8 cellular contexts compared by ENCODE assay signal in the genomic region with DNA sequence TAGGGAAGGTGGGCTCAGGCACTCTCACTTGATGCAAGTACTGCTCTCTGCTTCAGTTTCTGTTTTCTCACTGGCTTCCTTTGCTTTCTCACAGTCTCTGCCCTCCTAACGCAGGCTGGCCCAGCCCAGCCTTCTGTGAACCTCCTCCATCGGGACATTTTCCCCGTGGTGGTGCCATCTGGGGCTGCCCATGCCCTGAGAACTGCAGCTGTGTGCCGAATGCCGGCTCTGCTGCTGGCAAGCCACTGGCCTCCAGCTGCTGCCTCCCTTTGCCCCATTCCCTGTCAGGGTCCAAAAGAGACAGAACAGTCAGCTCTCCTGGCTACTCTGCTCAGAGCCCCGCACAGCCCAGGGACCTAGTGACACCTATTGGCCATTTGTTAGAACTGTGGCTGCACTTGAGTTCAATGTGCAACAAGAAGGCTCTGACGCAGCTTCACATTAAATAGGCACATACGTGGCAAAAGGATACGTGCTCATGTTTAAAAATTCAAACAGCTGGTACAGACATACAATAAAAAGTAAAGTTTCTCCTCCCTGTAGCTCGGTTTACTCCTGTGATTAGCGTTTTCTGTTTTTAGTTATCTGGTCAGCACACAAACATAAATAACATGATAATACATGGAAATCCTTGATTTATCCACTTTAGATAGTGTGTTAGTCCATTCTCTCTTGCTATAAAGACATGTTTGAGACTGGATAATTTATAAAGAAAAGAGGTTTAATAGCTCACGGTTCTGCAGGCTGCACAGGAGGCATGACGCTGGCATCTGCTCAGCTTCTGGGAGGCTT. TPM values are rescaled to one million over a fixed set of nuclear protein-coding genes. Genes with fewer than 3 reads are reported as not detected.
DNase-seq lines count a peak whose midpoint lies in the region; ATAC-seq and TF ChIP-seq lines count a peak whose summit lies in the region.

No MANE protein-coding gene starts in this region.

- TF ChIP-seq POLR2A in heart left ventricle (IDR thresholded peaks at IDR 0.05) = no peak
- no peak for TF ChIP-seq POLR2A in prostate gland (IDR thresholded peaks at IDR 0.05)

- H3K9me3 Mint-ChIP-seq in CD4-positive, CD25-positive, alpha-beta regulatory T cell = no peaks in the 10 kb centered on the region
- no peaks in the 10 kb centered on the region for H3K9me3 Mint-ChIP-seq in activated T-cell treated with anti-CD3 and anti-CD28 coated beads, Interleukin-2, amount 50 U/mL, for 72 hours
- H3K9me3 Mint-ChIP-seq in T-helper 2 cell treated with Interferon-gamma antibody and Interleukin-4, amounts not matched to agents 5 μg/mL and 100 μg/mL, for 36 hours = no peaks in the 10 kb centered on the region

- peak; percentile 47 to 69 for ATAC-seq in CD4-positive, CD25-positive, alpha-beta regulatory T cell (ENCODE audit: low read depth in 2 of 2)
- ATAC-seq in GM18511 (IDR thresholded peaks at IDR 0.05; ENCODE audit: unreplicated experiment) (peak; percentile 93), HG02885 (IDR thresholded peaks at IDR 0.05; ENCODE audit: poor library complexity, unreplicated experiment) (peak; percentile 87), heart left ventricle (peak in 3 of 4 donors; percentile 78 to 81 (median 80))
- ATAC-seq in activated T-cell treated with anti-CD3 and anti-CD28 coated beads, Interleukin-2, amount 50 U/mL, for 72 hours (replicated peaks in 1 of 2) = peak; percentile 77

- no peaks in the 10 kb centered on the region for H3K4me1 ChIP-seq in CD4-positive, CD25-positive, alpha-beta regulatory T cell (ENCODE audit: control insufficient read depth, insufficient read depth, low read length, poor library complexity, severe bottlenecking)
- H3K4me1 ChIP-seq in heart left ventricle (no peaks in the 10 kb centered on the region), prostate gland (replicated peaks) (no peaks in the 10 kb centered on the region)

- peak in 1 of 3 donors; percentile 53 for DNase-seq in CD4-positive, CD25-positive, alpha-beta regulatory T cell
- DNase-seq in NCI-H2171 (lab: John Stamatoyannopoulos, UW) (peak; percentile 7), heart left ventricle (peak in 2 of 5 donors; percentile 30 to 66), prostate gland (ENCODE audit: low spot score) (peak; percentile 19)
- peak; percentile 34 to 44 for DNase-seq in activated T-cell treated with anti-CD3 and anti-CD28 coated beads, Interleukin-2, amount 50 U/mL, for 72 hours
- DNase-seq in T-helper 2 cell treated with Interferon-gamma antibody and Interleukin-4, amounts not matched to agents 5 μg/mL and 100 μg/mL, for 36 hours (ENCODE audit: low spot score) = no peak

- no peaks in the 10 kb centered on the region for H3K36me3 ChIP-seq in CD4-positive, CD25-positive, alpha-beta regulatory T cell (ENCODE audit: control insufficient read depth, insufficient read depth, low read length)
- H3K36me3 ChIP-seq in heart left ventricle (no peaks in the 10 kb centered on the region), prostate gland (no peaks in the 10 kb centered on the region)

- H3K27ac ChIP-seq in CD4-positive, CD25-positive, alpha-beta regulatory T cell (ENCODE audit: insufficient read depth, low read length, poor library complexity, severe bottlenecking) = no peak overlapping the region
- no peak overlapping the region for H3K27ac ChIP-seq in heart left ventricle
- H3K27ac ChIP-seq in prostate gland = no peak overlapping the region

- TF ChIP-seq CTCF in heart left ventricle (IDR thresholded peaks at IDR 0.05) = peak; percentile 32 to 69 (median 54)
- TF ChIP-seq CTCF in prostate gland (IDR thresholded peaks at IDR 0.05) = peak in 2 of 4 experiments; percentile 30 to 49

- 42 to 44% (median 42%) methylated on average over 13 of the region's 13 CpGs for WGBS in heart left ventricle, 4 donors
- 40% methylated on average over 13 of the region's 13 CpGs for WGBS in prostate gland

- H3K4me3 ChIP-seq in CD4-positive, CD25-positive, alpha-beta regulatory T cell (ENCODE audit: low read depth, low read length) = no peak overlapping the region
- H3K4me3 ChIP-seq in heart left ventricle = no peak overlapping the region
- no peak overlapping the region for H3K4me3 ChIP-seq in prostate gland

- peaks cover 10% of the 10 kb centered on the region for H3K27me3 Mint-ChIP-seq in CD4-positive, CD25-positive, alpha-beta regulatory T cell
- H3K27me3 Mint-ChIP-seq in activated T-cell treated with anti-CD3 and anti-CD28 coated beads, Interleukin-2, amount 50 U/mL, for 72 hours (ENCODE audit: low read depth) = peaks cover 17% of the 10 kb centered on the region
- H3K27me3 Mint-ChIP-seq in T-helper 2 cell treated with Interferon-gamma antibody and Interleukin-4, amounts not matched to agents 5 μg/mL and 100 μg/mL, for 36 hours (ENCODE audit: low read depth) = peaks cover 14% of the 10 kb centered on the region

- intact Hi-C loops in heart left ventricle (cut with DNase I) (no loop called here), prostate gland (cut with DNase I) (no loop called here)

- no peak overlapping the region for H3K4me3 Mint-ChIP-seq in CD4-positive, CD25-positive, alpha-beta regulatory T cell
- no peak overlapping the region for H3K4me3 Mint-ChIP-seq in activated T-cell treated with anti-CD3 and anti-CD28 coated beads, Interleukin-2, amount 50 U/mL, for 72 hours
- no peak overlapping the region for H3K4me3 Mint-ChIP-seq in T-helper 2 cell treated with Interferon-gamma antibody and Interleukin-4, amounts not matched to agents 5 μg/mL and 100 μg/mL, for 36 hours

- no peak overlapping the region for H3K27ac Mint-ChIP-seq in CD4-positive, CD25-positive, alpha-beta regulatory T cell
- H3K27ac Mint-ChIP-seq in activated T-cell treated with anti-CD3 and anti-CD28 coated beads, Interleukin-2, amount 50 U/mL, for 72 hours = no peak overlapping the region
- H3K27ac Mint-ChIP-seq in T-helper 2 cell treated with Interferon-gamma antibody and Interleukin-4, amounts not matched to agents 5 μg/mL and 100 μg/mL, for 36 hours = no peak overlapping the region

- H3K9me3 ChIP-seq in CD4-positive, CD25-positive, alpha-beta regulatory T cell (ENCODE audit: control insufficient read depth in 2 of 2, low read length in 2 of 2) = no peaks in the 10 kb centered on the region
- H3K9me3 ChIP-seq in heart left ventricle (no peaks in the 10 kb centered on the region), prostate gland (no peaks in the 10 kb centered on the region)

- H3K27me3 ChIP-seq in CD4-positive, CD25-positive, alpha-beta regulatory T cell (ENCODE audit: control insufficient read depth, insufficient read depth, low read length) = peaks cover 3% of the 10 kb centered on the region
- peaks cover 0 to 14% (median 0%) of the 10 kb centered on the region in 9 donors for H3K27me3 ChIP-seq in heart left ventricle
- no peaks in the 10 kb centered on the region for H3K27me3 ChIP-seq in prostate gland (replicated peaks; ENCODE audit: insufficient read depth)

- no peaks in the 10 kb centered on the region for H3K4me1 Mint-ChIP-seq in CD4-positive, CD25-positive, alpha-beta regulatory T cell
- no peaks in the 10 kb centered on the region for H3K4me1 Mint-ChIP-seq in activated T-cell treated with anti-CD3 and anti-CD28 coated beads, Interleukin-2, amount 50 U/mL, for 72 hours (ENCODE audit: low read depth)
- H3K4me1 Mint-ChIP-seq in T-helper 2 cell treated with Interferon-gamma antibody and Interleukin-4, amounts not matched to agents 5 μg/mL and 100 μg/mL, for 36 hours (ENCODE audit: low read depth) = no peaks in the 10 kb centered on the region

- no peaks in the 10 kb centered on the region for H3K36me3 Mint-ChIP-seq in CD4-positive, CD25-positive, alpha-beta regulatory T cell
- H3K36me3 Mint-ChIP-seq in activated T-cell treated with anti-CD3 and anti-CD28 coated beads, Interleukin-2, amount 50 U/mL, for 72 hours (ENCODE audit: insufficient read depth in 2 of 2) = no peaks in the 10 kb centered on the region
- no peaks in the 10 kb centered on the region for H3K36me3 Mint-ChIP-seq in T-helper 2 cell treated with Interferon-gamma antibody and Interleukin-4, amounts not matched to agents 5 μg/mL and 100 μg/mL, for 36 hours (ENCODE audit: low read depth)

RNA-seq across cellular contexts. Expression of a gene that starts 46.6 kb away (rescaled TPM):
- total RNA-seq in CD4-positive, CD25-positive, alpha-beta regulatory T cell = 0.22 TPM
- polyA plus RNA-seq in CD4-positive, CD25-positive, alpha-beta regulatory T cell = not detected
- total RNA-seq in activated T-cell treated with anti-CD3 and anti-CD28 coated beads, Interleukin-2, amount 50 U/mL, for 72 hours = under 1 TPM in 1 of 2 donors, not detected in 1; 0.09 TPM
- total RNA-seq in heart left ventricle = under 1 TPM in 3 of 9 donors, not detected in 6; 0.07 to 0.32 (median 0.09) TPM
- under 1 TPM in 1 of 2 donors, not detected in 1; 0.04 TPM for polyA plus RNA-seq in heart left ventricle
- total RNA-seq in prostate gland = 1 to 10 TPM in 1 of 2 donors, not detected in 1; 1.3 TPM
